8 cellular contexts compared by ENCODE assay signal in genomic region chr1:113904292-113904673, GRCh38. TPM values are rescaled to one million over a fixed set of nuclear protein-coding genes. Genes with fewer than 3 reads are reported as not detected.
DNase-seq lines count a peak whose midpoint lies in the region; ATAC-seq and TF ChIP-seq lines count a peak whose summit lies in the region.

No MANE protein-coding gene starts in this region.

- peak overlapping the region; percentile 58 for H3K4me2 ChIP-seq in DOHH2 (ENCODE audit: low read length)

- H3K36me3 ChIP-seq in DOHH2 (ENCODE audit: control insufficient read depth, low read length) (peaks cover 71% of the 10 kb centered on the region), HUES48 (ENCODE audit: control insufficient read depth, insufficient read depth, low read length) (peaks cover 38% of the 10 kb centered on the region)

- peak overlapping the region; percentile 67 for H3K27ac ChIP-seq in DOHH2 (ENCODE audit: low read depth, low read length)
- peak overlapping the region; percentile 90 for H3K27ac ChIP-seq in HUES48 (ENCODE audit: low read depth, low read length)
- H3K27ac ChIP-seq in VCaP: peak overlapping the region; percentile 77

- peaks cover 5% of the 10 kb centered on the region for H3K36me3 Mint-ChIP-seq in progenitor cell of endocrine pancreas (ENCODE audit: insufficient read depth)

- no peak for DNase-seq in fibroblast of the aortic adventitia (ENCODE audit: low read depth)
- no peak for DNase-seq in progenitor cell of endocrine pancreas (ENCODE audit: low spot score, unreplicated experiment)
- no peak for DNase-seq in dedifferentiated amniotic fluid mesenchymal stem cell (ENCODE audit: extremely low spot score)
- DNase-seq in NK-92 treated with Interleukin-12 subunit alpha and Interleukin-12 subunit beta, amount 100 ng/mL, for 24 hours (lab: John Stamatoyannopoulos, UW): no peak

- H3K4me3 ChIP-seq in DOHH2 (ENCODE audit: low read length) (peak overlapping the region; percentile 82), HUES48 (ENCODE audit: low read depth, low read length) (peak overlapping the region; percentile 89), fibroblast of the aortic adventitia (ENCODE audit: low read depth, low read length) (peak overlapping the region; percentile 96)

- H3K27me3 Mint-ChIP-seq in progenitor cell of endocrine pancreas: no peaks in the 10 kb centered on the region

- no peaks in the 10 kb centered on the region for H3K9me2 ChIP-seq in DOHH2 (replicated peaks; ENCODE audit: control insufficient read depth, low read length)

- H3K9me3 Mint-ChIP-seq in progenitor cell of endocrine pancreas (ENCODE audit: low read depth): no peaks in the 10 kb centered on the region

- no peaks in the 10 kb centered on the region for H3K27me3 ChIP-seq in DOHH2 (ENCODE audit: control insufficient read depth, low read length)
- H3K27me3 ChIP-seq in HUES48 (ENCODE audit: control insufficient read depth, insufficient read depth, low read length): no peaks in the 10 kb centered on the region

- H3F3A ChIP-seq in DOHH2 (ENCODE audit: control insufficient read depth, insufficient read depth): no peaks in the 10 kb centered on the region

- TF ChIP-seq CTCF in DOHH2 (IDR thresholded peaks at IDR 0.05; ENCODE audit: low read depth, low read length, poor library complexity, severe bottlenecking): no peak
- no peak for TF ChIP-seq CTCF in VCaP (conservative IDR thresholded peaks at IDR 0.05)
- no peak for TF ChIP-seq CTCF in fibroblast of the aortic adventitia (IDR thresholded peaks at IDR 0.05; ENCODE audit: insufficient read depth, low read length)
- TF ChIP-seq CTCF in progenitor cell of endocrine pancreas (IDR thresholded peaks at IDR 0.05; ENCODE audit: unreplicated experiment): no peak

- H3K4me1 ChIP-seq in DOHH2 (ENCODE audit: control insufficient read depth, low read length) (peaks cover 26% of the 10 kb centered on the region), HUES48 (ENCODE audit: control insufficient read depth, insufficient read depth, low read length) (0 out of 2 replicates have a peak, but pooled peaks cover 5% of the 10 kb centered on the region)

- ATAC-seq in GM21423 (IDR thresholded peaks at IDR 0.05; ENCODE audit: unreplicated experiment): peak; percentile 26

- H3K79me2 ChIP-seq in DOHH2 (ENCODE audit: control insufficient read depth, low read length): peaks cover 64% of the 10 kb centered on the region

- peak overlapping the region; percentile 87 for H3K4me3 Mint-ChIP-seq in progenitor cell of endocrine pancreas (ENCODE audit: low read depth)

- H3K9ac ChIP-seq in HUES48 (ENCODE audit: low read depth, low read length): peak overlapping the region; percentile 72

- H3K9me3 ChIP-seq in DOHH2 (ENCODE audit: control insufficient read depth, insufficient read depth, low read length) (no peaks in the 10 kb centered on the region), HUES48 (ENCODE audit: control insufficient read depth, insufficient read depth, low read length) (no peaks in the 10 kb centered on the region)

- H3K27ac Mint-ChIP-seq in progenitor cell of endocrine pancreas: peak overlapping the region; percentile 96

- H3K4me1 Mint-ChIP-seq in progenitor cell of endocrine pancreas (ENCODE audit: low read depth): peaks cover 8% of the 10 kb centered on the region

- no peaks in the 10 kb centered on the region for H4K20me1 ChIP-seq in DOHH2 (ENCODE audit: control insufficient read depth, insufficient read depth, low read depth, low read length)

RNA-seq across cellular contexts. Expression of gene AP4B1, which starts 0.3 kb away (rescaled TPM):
- total RNA-seq in fibroblast of the aortic adventitia (ENCODE audit: low replicate concordance): 10.9 and 15.4 TPM in 2 replicates
- 20.2 and 23.4 TPM in 2 replicates for total RNA-seq in progenitor cell of endocrine pancreas

RNA-seq across cellular contexts. Expression of gene DCLRE1B, which starts 0.8 kb away (rescaled TPM):
- 2.5 and 14.1 TPM in 2 replicates for total RNA-seq in fibroblast of the aortic adventitia (ENCODE audit: low replicate concordance)
- 9.9 and 10.2 TPM in 2 replicates for total RNA-seq in progenitor cell of endocrine pancreas

RNA-seq across cellular contexts. Expression of gene BCL2L15, which starts 16.9 kb away (rescaled TPM):
- 0.18 TPM in 1 of 2 replicates, not detected in the other for total RNA-seq in fibroblast of the aortic adventitia (ENCODE audit: low replicate concordance)
- total RNA-seq in progenitor cell of endocrine pancreas: 0.16 and 0.67 TPM in 2 replicates

RNA-seq across cellular contexts. Expression of gene HIPK1, which starts 24.8 kb away (rescaled TPM):
- total RNA-seq in fibroblast of the aortic adventitia (ENCODE audit: low replicate concordance) (17.2 and 38.2 TPM in 2 replicates), progenitor cell of endocrine pancreas (52.4 and 54.2 TPM in 2 replicates)

RNA-seq across cellular contexts. Expression of gene PTPN22, which starts 32.8 kb away (rescaled TPM):
- 0.99 and 1.6 TPM in 2 replicates for total RNA-seq in fibroblast of the aortic adventitia (ENCODE audit: low replicate concordance)
- total RNA-seq in progenitor cell of endocrine pancreas: not detected in 2 replicates
